Comparison of ENCODE assay signal across 11 cellular contexts in the genomic region with DNA sequence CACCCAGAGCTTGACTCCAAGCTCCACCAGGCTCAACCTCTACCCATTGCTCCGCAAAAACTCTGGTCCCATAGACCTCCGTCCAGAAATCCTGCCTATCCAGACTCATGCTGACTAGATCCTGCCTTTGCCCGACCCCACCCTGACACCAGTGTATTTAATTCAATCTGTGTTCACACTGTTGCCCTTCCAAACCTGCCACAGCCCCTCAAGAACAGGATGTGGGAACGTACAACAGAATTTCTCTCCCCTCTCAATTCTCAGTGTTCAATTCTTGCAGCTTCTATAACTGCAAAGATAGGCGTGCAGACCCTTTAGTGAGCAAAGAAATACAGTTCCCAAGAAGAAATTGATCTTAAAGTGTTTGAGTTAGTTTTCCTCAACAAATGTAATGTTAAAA.
"Had no signal": no experiment of that assay in that cellular context is flagged by ENCODE, and none has a peak within 500 bp of the region (broad histone marks: within the 10 kb centered on the region; RNA-seq: fewer than 3 reads in every experiment).

No MANE protein-coding gene starts in this region.

- H3K36me3 ChIP-seq: HAP-1 had no signal

- H3K27ac Mint-ChIP-seq: HFFc6, IgD-negative memory B cell had no signal

- DNase-seq: GOT3, H7, HFFc6, KBM-7 had no signal

- H3K4me3 ChIP-seq: GM23248, HAP-1 had no signal

- ATAC-seq: HCT116, HepG2 had no signal

- H3K4me1 ChIP-seq: HAP-1 had no signal

- H2AFZ ChIP-seq: GM23248 had no signal

- H3K27ac ChIP-seq: GM23248, HL-60, KMS-11 had no signal

- H3K36me3 Mint-ChIP-seq: IgD-negative memory B cell had no signal

- H3K4me2 ChIP-seq: KMS-11 had no signal

- H3K9me3 ChIP-seq: HAP-1 had no signal

- H3K9ac ChIP-seq: GM23248, KMS-11 had no signal
